8 cellular contexts compared by ENCODE assay signal in genomic region chr9:7285199-7285598, GRCh38.
"Had no signal": no experiment of that assay in that cellular context is flagged by ENCODE, and none has a peak within 500 bp of the region (broad histone marks: within the 10 kb centered on the region; RNA-seq: fewer than 3 reads in every experiment).

No MANE protein-coding gene starts in this region.

- H3K27ac ChIP-seq: GM23248 had no signal

- H3K27ac Mint-ChIP-seq: HFFc6 had no signal

- H3K4me3 Mint-ChIP-seq: H9, HFFc6 had no signal

- H3K4me1 ChIP-seq: HAP-1 had no signal

- H3K9me3 ChIP-seq: HAP-1 had no signal

- FAIRE-seq: H54 had no signal

- DNase-seq: GM23248, GOT3, HCEC 1CT, HFFc6 had no signal

- H3K9ac ChIP-seq: GM23248 had no signal

- H2AFZ ChIP-seq: GM23248 had no signal

- H3K36me3 ChIP-seq: HAP-1 had no signal

- ATAC-seq: HCT116 had no signal

- H3K4me3 ChIP-seq: GM23248, HAP-1 had no signal
